21 cellular contexts compared by ENCODE assay signal in the genomic region with DNA sequence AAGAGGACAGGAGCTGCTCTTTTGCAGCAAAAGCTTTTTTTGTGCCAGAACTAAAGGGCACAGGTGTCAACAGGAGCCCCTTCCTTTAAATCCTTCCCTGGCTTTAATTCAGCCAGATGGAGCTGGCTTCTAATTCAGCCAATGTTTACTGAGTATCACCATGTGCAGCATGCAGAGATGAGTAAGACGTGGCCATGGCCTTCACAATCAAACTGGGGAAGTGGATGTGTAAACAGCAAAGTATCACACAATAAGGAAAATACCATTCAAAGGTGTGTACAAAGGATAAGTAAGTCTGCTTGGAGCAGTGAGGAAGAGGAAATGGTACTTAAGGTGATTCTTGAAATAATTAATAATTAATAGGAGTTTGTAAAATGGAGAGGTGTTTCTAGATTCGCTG.
"Had no signal": no experiment of that assay in that cellular context is flagged by ENCODE, and none has a peak within 500 bp of the region (broad histone marks: within the 10 kb centered on the region; RNA-seq: fewer than 3 reads in every experiment).

No MANE protein-coding gene starts in this region.

- DNase-seq: IMR-90, Karpas-422, KG1, MG63, NCI-H1092 treated with DMSO at 0.1 percent for 48 hours, NCI-H1436, NCI-H187, NCI-H2081, NCI-H2107, NCI-H2227 treated with DMSO at 0.1 percent for 48 hours, NCI-H524, NCI-H526 treated with DMSO at 0.1 percent for 48 hours, NCI-H748 treated with DMSO at 0.1 percent for 48 hours, PC-3, SHP77 treated with DMSO at 0.1 percent for 48 hours, SJCRH30, T-helper 1 cell, T-helper 17 cell had no signal

- ATAC-seq: Panc1, PC-3, Right ventricle myocardium inferior, SK-N-SH treated with all-trans-retinoic acid at 6 μM for 48 hours, T-helper 17 cell had no signal

- H3K4me1 ChIP-seq: SJCRH30 had no signal

- H3K36me3 ChIP-seq: MG63, SJCRH30 had no signal

- H3K27me3 ChIP-seq: MG63, SJCRH30 had no signal

- H3K9me3 ChIP-seq: MG63, SJCRH30 had no signal

- H3K4me3 ChIP-seq: MG63, SJCRH30 had no signal

- H3K27ac ChIP-seq: SJCRH30 had no signal
